Comparison of ENCODE assay signal across 1 cellular context in the genomic region with DNA sequence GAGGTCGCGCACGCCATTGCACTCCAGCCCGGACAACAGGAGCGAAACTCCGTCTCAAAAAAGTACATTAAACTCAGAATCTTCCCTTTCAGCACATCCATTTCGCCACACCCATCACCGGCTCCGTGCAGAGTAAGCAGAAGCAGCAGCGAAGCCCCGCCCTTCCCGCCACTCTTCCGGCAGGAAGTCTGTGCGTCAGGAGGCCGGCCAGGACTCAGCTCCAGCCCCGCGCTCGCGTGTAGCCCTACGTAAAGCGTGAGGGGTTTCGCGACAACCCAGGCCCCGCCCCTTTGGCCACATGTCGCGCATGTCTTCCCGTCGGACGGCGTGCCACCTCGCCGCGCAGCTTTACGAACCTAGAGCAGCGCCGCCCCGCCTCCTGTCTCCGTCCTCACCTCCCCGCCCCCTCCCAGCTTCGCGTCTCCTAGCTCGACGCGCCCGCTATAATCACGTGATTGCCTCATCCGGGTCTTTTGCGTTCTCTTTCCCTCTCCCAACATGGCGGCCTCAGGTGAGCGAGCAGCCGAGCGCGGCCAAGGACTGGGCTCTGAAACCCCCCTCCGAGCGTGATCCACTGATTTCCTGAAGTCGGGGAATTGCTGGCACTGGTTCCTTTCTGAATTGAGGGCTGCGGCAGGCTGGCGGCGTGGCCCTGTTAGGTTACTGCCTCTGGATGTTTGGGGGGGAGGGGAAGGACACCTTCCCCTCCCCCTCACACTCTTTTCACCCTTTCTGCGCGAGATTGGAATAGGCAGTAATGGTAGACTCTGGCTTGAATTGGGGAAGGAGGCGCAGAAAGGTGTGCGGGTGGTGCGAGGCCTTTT.
A peak's percentile ranks its signal among the peaks of the same experiment; 100 is the strongest.
TF ChIP-seq lines count a peak whose summit lies in the region.

A gene with protein sequence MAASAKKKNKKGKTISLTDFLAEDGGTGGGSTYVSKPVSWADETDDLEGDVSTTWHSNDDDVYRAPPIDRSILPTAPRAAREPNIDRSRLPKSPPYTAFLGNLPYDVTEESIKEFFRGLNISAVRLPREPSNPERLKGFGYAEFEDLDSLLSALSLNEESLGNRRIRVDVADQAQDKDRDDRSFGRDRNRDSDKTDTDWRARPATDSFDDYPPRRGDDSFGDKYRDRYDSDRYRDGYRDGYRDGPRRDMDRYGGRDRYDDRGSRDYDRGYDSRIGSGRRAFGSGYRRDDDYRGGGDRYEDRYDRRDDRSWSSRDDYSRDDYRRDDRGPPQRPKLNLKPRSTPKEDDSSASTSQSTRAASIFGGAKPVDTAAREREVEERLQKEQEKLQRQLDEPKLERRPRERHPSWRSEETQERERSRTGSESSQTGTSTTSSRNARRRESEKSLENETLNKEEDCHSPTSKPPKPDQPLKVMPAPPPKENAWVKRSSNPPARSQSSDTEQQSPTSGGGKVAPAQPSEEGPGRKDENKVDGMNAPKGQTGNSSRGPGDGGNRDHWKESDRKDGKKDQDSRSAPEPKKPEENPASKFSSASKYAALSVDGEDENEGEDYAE (plus strand): TSS at position 471 of the 824 bp plus-strand sequence. CDS start 28 bp downstream, at position 499.

TF ChIP-seq in K562, 482 proteins besides CTCF, POLR2A, EP300 and RAD21 (continued from another document and continues in another):
- TF ChIP-seq ZBTB12 (CRISPR knock-in tag; IDR thresholded peaks at IDR 0.05) (peak; percentile 56), BRD4 (IDR thresholded peaks at IDR 0.05) (peak; percentile 100), ZBTB17 (CRISPR knock-in tag; IDR thresholded peaks at IDR 0.05) (0 out of 2 replicates have a peak, but pooled peaks have one; percentile 26), KDM1A (IDR thresholded peaks at IDR 0.05) (peak in 1 of 2 experiments; percentile 89; a peak in 2 of 4 replicates), THRAP3 (IDR thresholded peaks at IDR 0.05; ENCODE audit: borderline replicate concordance) (0 out of 2 replicates have a peak, but pooled peaks have one; percentile 16), TRIM25 (IDR thresholded peaks at IDR 0.05; ENCODE audit: borderline replicate concordance) (0 out of 2 replicates have a peak, but pooled peaks have one; percentile 82), PHF20 (IDR thresholded peaks at IDR 0.05; ENCODE audit: partially characterized antibody) (peak; percentile 68), ARID1B (IDR thresholded peaks at IDR 0.05) (peak; percentile 5; the same call in 1 of the 2 replicates), SPI1 (IDR thresholded peaks at IDR 0.05; ENCODE audit: borderline replicate concordance, low read depth, low read length) (peak; percentile 58; the same call in 1 of the 2 replicates), CHD4 (IDR thresholded peaks at IDR 0.05; ENCODE audit: insufficient read depth, insufficient replicate concordance, low read depth, low read length, poor library complexity, severe bottlenecking) (no peak), ZNF24 (IDR thresholded peaks at IDR 0.05) (no peak), KDM5B (IDR thresholded peaks at IDR 0.05; ENCODE audit: insufficient replicate concordance, low read depth, low read length) (peak; percentile 42), NFXL1 (CRISPR knock-in tag; IDR thresholded peaks at IDR 0.05) (no peak), NCOA1 (IDR thresholded peaks at IDR 0.05; ENCODE audit: low read depth) (peak; percentile 37; the same call in 1 of the 2 replicates), BHLHE40 (IDR thresholded peaks at IDR 0.05; ENCODE audit: low read length) (peak; percentile 95), MECOM (CRISPR knock-in tag; IDR thresholded peaks at IDR 0.05) (no peak), HMG20B (CRISPR knock-in tag; IDR thresholded peaks at IDR 0.05) (no peak), ZSCAN32 (CRISPR knock-in tag; IDR thresholded peaks at IDR 0.05) (0 out of 2 replicates have a peak, but pooled peaks have one; percentile 33), ZNF449 (CRISPR knock-in tag; IDR thresholded peaks at IDR 0.05) (no peak), ATF6 (CRISPR knock-in tag; IDR thresholded peaks at IDR 0.05) (no peak), TRIM28 (IDR thresholded peaks at IDR 0.05) (0 out of 2 replicates have a peak, but pooled peaks have one; percentile 50), ZHX1 (conservative IDR thresholded peaks at IDR 0.05; ENCODE audit: low read length) (0 out of 2 replicates have a peak, but pooled peaks have one; percentile 25), PTRF (tag; IDR thresholded peaks at IDR 0.05) (no peak), BRF1 (IDR thresholded peaks at IDR 0.05; ENCODE audit: borderline replicate concordance, extremely low read depth, insufficient read length) (no peak), TCF7 (IDR thresholded peaks at IDR 0.05; ENCODE audit: borderline replicate concordance) (no peak), GTF2B (IDR thresholded peaks at IDR 0.05; ENCODE audit: extremely low read depth, insufficient read length) (no peak), MAFF (IDR thresholded peaks at IDR 0.05; ENCODE audit: low read length) (0 out of 2 replicates have a peak, but pooled peaks have one; percentile 7), NCOA2 (IDR thresholded peaks at IDR 0.05; ENCODE audit: partially characterized antibody in 2 of 2) (no peak), NR4A1 (CRISPR knock-in tag; IDR thresholded peaks at IDR 0.05) (no peak), NR4A1 (tag; IDR thresholded peaks at IDR 0.05) (0 out of 2 replicates have a peak, but pooled peaks have one; percentile 69), ARID2 (IDR thresholded peaks at IDR 0.05) (no peak)
- TF ChIP-seq, protein P1, sequence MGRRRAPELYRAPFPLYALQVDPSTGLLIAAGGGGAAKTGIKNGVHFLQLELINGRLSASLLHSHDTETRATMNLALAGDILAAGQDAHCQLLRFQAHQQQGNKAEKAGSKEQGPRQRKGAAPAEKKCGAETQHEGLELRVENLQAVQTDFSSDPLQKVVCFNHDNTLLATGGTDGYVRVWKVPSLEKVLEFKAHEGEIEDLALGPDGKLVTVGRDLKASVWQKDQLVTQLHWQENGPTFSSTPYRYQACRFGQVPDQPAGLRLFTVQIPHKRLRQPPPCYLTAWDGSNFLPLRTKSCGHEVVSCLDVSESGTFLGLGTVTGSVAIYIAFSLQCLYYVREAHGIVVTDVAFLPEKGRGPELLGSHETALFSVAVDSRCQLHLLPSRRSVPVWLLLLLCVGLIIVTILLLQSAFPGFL (CRISPR knock-in tag; IDR thresholded peaks at IDR 0.05) = no peak
- TF ChIP-seq, protein P2, sequence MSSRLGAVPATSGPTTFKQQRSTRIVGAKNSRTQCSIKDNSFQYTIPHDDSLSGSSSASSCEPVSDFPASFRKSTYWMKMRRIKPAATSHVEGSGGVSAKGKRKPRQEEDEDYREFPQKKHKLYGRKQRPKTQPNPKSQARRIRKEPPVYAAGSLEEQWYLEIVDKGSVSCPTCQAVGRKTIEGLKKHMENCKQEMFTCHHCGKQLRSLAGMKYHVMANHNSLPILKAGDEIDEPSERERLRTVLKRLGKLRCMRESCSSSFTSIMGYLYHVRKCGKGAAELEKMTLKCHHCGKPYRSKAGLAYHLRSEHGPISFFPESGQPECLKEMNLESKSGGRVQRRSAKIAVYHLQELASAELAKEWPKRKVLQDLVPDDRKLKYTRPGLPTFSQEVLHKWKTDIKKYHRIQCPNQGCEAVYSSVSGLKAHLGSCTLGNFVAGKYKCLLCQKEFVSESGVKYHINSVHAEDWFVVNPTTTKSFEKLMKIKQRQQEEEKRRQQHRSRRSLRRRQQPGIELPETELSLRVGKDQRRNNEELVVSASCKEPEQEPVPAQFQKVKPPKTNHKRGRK (tag; IDR thresholded peaks at IDR 0.05) = no peak
- TF ChIP-seq, protein P3, sequence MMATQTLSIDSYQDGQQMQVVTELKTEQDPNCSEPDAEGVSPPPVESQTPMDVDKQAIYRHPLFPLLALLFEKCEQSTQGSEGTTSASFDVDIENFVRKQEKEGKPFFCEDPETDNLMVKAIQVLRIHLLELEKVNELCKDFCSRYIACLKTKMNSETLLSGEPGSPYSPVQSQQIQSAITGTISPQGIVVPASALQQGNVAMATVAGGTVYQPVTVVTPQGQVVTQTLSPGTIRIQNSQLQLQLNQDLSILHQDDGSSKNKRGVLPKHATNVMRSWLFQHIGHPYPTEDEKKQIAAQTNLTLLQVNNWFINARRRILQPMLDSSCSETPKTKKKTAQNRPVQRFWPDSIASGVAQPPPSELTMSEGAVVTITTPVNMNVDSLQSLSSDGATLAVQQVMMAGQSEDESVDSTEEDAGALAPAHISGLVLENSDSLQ (IDR thresholded peaks at IDR 0.05) = peak; percentile 90
- TF ChIP-seq, protein P4, sequence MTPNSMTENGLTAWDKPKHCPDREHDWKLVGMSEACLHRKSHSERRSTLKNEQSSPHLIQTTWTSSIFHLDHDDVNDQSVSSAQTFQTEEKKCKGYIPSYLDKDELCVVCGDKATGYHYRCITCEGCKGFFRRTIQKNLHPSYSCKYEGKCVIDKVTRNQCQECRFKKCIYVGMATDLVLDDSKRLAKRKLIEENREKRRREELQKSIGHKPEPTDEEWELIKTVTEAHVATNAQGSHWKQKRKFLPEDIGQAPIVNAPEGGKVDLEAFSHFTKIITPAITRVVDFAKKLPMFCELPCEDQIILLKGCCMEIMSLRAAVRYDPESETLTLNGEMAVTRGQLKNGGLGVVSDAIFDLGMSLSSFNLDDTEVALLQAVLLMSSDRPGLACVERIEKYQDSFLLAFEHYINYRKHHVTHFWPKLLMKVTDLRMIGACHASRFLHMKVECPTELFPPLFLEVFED (CRISPR knock-in tag; conservative IDR thresholded peaks at IDR 0.05) = 0 out of 2 replicates have a peak, but pooled peaks have one; percentile 16
